In genomic region chr5:142847898-142848790, GRCh38 we compare ENCODE assay signal across 19 cellular contexts.
A peak's percentile ranks its signal among the peaks of the same experiment; 100 is the strongest.
DNase-seq lines count a peak whose midpoint lies in the region; ATAC-seq and TF ChIP-seq lines count a peak whose summit lies in the region.
"Had no signal": no experiment of that assay in that cellular context is flagged by ENCODE, and none has a peak within 500 bp of the region (broad histone marks: within the 10 kb centered on the region; RNA-seq: fewer than 3 reads in every experiment).

No MANE protein-coding gene starts in this region.

- H3K36me3 ChIP-seq in Caco-2 (ENCODE audit: control insufficient read depth, insufficient read depth, low read length), result no peaks in the 10 kb centered on the region
- no peaks in the 10 kb centered on the region for H3K36me3 ChIP-seq in neutrophil
- H3K36me3 ChIP-seq: thyroid gland had no signal

- intact Hi-C loops in Caco-2 (cut with micrococcal nuclease; ENCODE audit: unreplicated experiment), result loop anchor here (1.0 kb wide), 1 partner anchor 16 kb away; no protein-coding TSS in a partner anchor

- H3K4me3 ChIP-seq in Caco-2 (ENCODE audit: low read depth, low read length), result no peak overlapping the region
- no peak overlapping the region for H3K4me3 ChIP-seq in choroid plexus epithelial cell (ENCODE audit: low read depth, low read length)
- H3K4me3 ChIP-seq in neutrophil (ENCODE audit: low read depth in 1 of 2, low read length in 1 of 2), result no peak overlapping the region
- H3K4me3 ChIP-seq: skin epidermis, thyroid gland had no signal

- DNase-seq in Caco-2 (no peak), M059J (ENCODE audit: low read depth) (peak; percentile 57), choroid plexus epithelial cell (ENCODE audit: low read depth) (peak; percentile 48), NOMO-1 treated with dmso at 0.1 percent for 144 hours (lab: John Stamatoyannopoulos, UW; ENCODE audit: unreplicated experiment) (no peak), COLO829 (ENCODE audit: low spot score) (no peak), NCI-H2171 (lab: John Stamatoyannopoulos, UW) (no peak)
- DNase-seq: activated CD4-positive, alpha-beta T cell treated with anti-CD3 and anti-CD28 coated beads, Interleukin-2, amount 10 ng/mL, durations not matched to agents 7 days and 5 days; activated naive CD4-positive, alpha-beta T cell treated with anti-CD3 and anti-CD28 coated beads, Interleukin-2, amount 50 U/mL, for 16 hours; activated T-cell treated with anti-CD3 and anti-CD28 coated beads for 4 hours; C1 segment of cervical spinal cord; effector memory CD4-positive, alpha-beta T cell; Kasumi-1; left cardiac atrium; NCI-H446; thyroid gland had no signal

- no peak for ATAC-seq in GM18873 (IDR thresholded peaks at IDR 0.05; ENCODE audit: low FRiP score, unreplicated experiment)
- ATAC-seq: left cardiac atrium had no signal

- H3K36me3 Mint-ChIP-seq in Caco-2 (ENCODE audit: insufficient read depth, unreplicated experiment), result peaks cover 20% of the 10 kb centered on the region

- H3K9me3 Mint-ChIP-seq in Caco-2 (ENCODE audit: unreplicated experiment), result no peaks in the 10 kb centered on the region
- H3K9me3 Mint-ChIP-seq: activated CD4-positive, alpha-beta T cell treated with anti-CD3 and anti-CD28 coated beads, Interleukin-2, amount 10 ng/mL, durations not matched to agents 7 days and 5 days had no signal

- peaks cover 22% of the 10 kb centered on the region for H3K4me1 ChIP-seq in Caco-2
- H3K4me1 ChIP-seq in neutrophil (ENCODE audit: control insufficient read depth in 1 of 2, insufficient read depth in 1 of 2, low read depth in 1 of 2, low read length in 1 of 2), result peaks cover 26 to 34% of the 10 kb centered on the region in 2 experiments
- H3K4me1 ChIP-seq: parathyroid adenoma had no signal

- no peaks in the 10 kb centered on the region for H3K27me3 Mint-ChIP-seq in Caco-2 (ENCODE audit: insufficient read depth, unreplicated experiment)
- H3K27me3 Mint-ChIP-seq: activated CD4-positive, alpha-beta T cell treated with anti-CD3 and anti-CD28 coated beads, Interleukin-2, amount 10 ng/mL, durations not matched to agents 7 days and 5 days had no signal

- peak overlapping the region; percentile 42 for H3K27ac Mint-ChIP-seq in Caco-2 (ENCODE audit: unreplicated experiment)
- H3K27ac Mint-ChIP-seq: activated CD4-positive, alpha-beta T cell treated with anti-CD3 and anti-CD28 coated beads, Interleukin-2, amount 10 ng/mL, durations not matched to agents 7 days and 5 days had no signal

- H3K27me3 ChIP-seq in Caco-2 (replicated peaks; ENCODE audit: control insufficient read depth, insufficient read depth, low read length) (no peaks in the 10 kb centered on the region), neutrophil (no peaks in the 10 kb centered on the region)
- H3K27me3 ChIP-seq: thyroid gland had no signal

- POLR2A ChIA-PET in Caco-2 (lab: Charles Lee), result no interaction called here

- no peak for TF ChIP-seq CTCF in Caco-2 (IDR thresholded peaks at IDR 0.05; ENCODE audit: insufficient read depth in 1 of 2, low read depth in 1 of 2, low read length in 1 of 2, severe bottlenecking in 1 of 2, unreplicated experiment in 1 of 2)
- no peak for TF ChIP-seq CTCF in choroid plexus epithelial cell (conservative IDR thresholded peaks at IDR 0.05; ENCODE audit: low read depth, low read length)
- no peak for TF ChIP-seq CTCF in neutrophil (IDR thresholded peaks at IDR 0.05)

- no peak overlapping the region for H3K4me3 Mint-ChIP-seq in Caco-2 (ENCODE audit: unreplicated experiment)
- H3K4me3 Mint-ChIP-seq: activated CD4-positive, alpha-beta T cell treated with anti-CD3 and anti-CD28 coated beads, Interleukin-2, amount 10 ng/mL, durations not matched to agents 7 days and 5 days had no signal

- peaks cover 61% of the 10 kb centered on the region for H3K4me1 Mint-ChIP-seq in Caco-2 (ENCODE audit: low read depth, unreplicated experiment)

- CTCF ChIA-PET in Caco-2 (lab: Charles Lee), result interaction anchor here (0.8 kb wide), 1 partner anchor 78 kb away, joined by 3 read pairs; the partner anchor contains the start of gene ARHGAP26

- peak overlapping the region; percentile 56 for H3K27ac ChIP-seq in neutrophil
- H3K27ac ChIP-seq: parathyroid adenoma, skin epidermis, thyroid gland had no signal

- H3K9me3 ChIP-seq in Caco-2, result no peaks in the 10 kb centered on the region
- H3K9me3 ChIP-seq in neutrophil, result no peaks in the 10 kb centered on the region
- H3K9me3 ChIP-seq: thyroid gland had no signal

- no TSS peak for BruUV-seq in Caco-2 (replicated peaks; lab: Mats Ljungman, UMichigan)

Comparison
In these comparisons a context has a peak if more than half of its experiments do, and no peak if none do; other contexts are left out.
1. DNase-seq: peak in M059J (single experiment) and choroid plexus epithelial cell (single experiment); none in Caco-2 (0 of 2), NOMO-1 treated with dmso at 0.1 percent for 144 hours (single experiment), COLO829 (single experiment) and NCI-H2171 (single experiment).